Comparison of ENCODE assay signal across 8 cellular contexts in genomic region chr9:37747271-37747753, GRCh38. TPM values are rescaled to one million over a fixed set of nuclear protein-coding genes. Genes with fewer than 3 reads are reported as not detected.
DNase-seq lines count a peak whose midpoint lies in the region; ATAC-seq and TF ChIP-seq lines count a peak whose summit lies in the region.

No MANE protein-coding gene starts in this region.

- POLR2A ChIA-PET in SK-N-SH (lab: Yijun Ruan, JAX) = no interaction called here

- H2AFZ ChIP-seq in SK-N-SH (ENCODE audit: low read depth) = peak overlapping the region; percentile 31; the same call in 1 of the 2 replicates

- TF ChIP-seq CTCF in SK-N-SH (IDR thresholded peaks at IDR 0.05) (peak; percentile 93), left ventricle myocardium inferior (IDR thresholded peaks at IDR 0.05; ENCODE audit: borderline replicate concordance) (peak; percentile 94), retinal pigment epithelial cell (conservative IDR thresholded peaks at IDR 0.05; ENCODE audit: low read depth, low read length) (peak; percentile 97)

- H3K9me2 ChIP-seq in SK-N-SH = no peaks in the 10 kb centered on the region

- peaks cover 13% of the 10 kb centered on the region; the same call in 1 of the 2 replicates for H4K20me1 ChIP-seq in BLaER1
- H4K20me1 ChIP-seq in SK-N-SH (ENCODE audit: insufficient read depth) = no peaks in the 10 kb centered on the region

- H3K4me1 ChIP-seq in BLaER1 (peaks cover 38% of the 10 kb centered on the region), SK-N-SH (ENCODE audit: control insufficient read depth in 1 of 2, insufficient read depth in 2 of 2, low read depth in 1 of 2, low read length in 1 of 2) (no peaks in the 10 kb centered on the region; a peak in 2 of 4 replicates), left ventricle myocardium inferior (no peaks in the 10 kb centered on the region)

- ATAC-seq in GM18873 (IDR thresholded peaks at IDR 0.05; ENCODE audit: low FRiP score, unreplicated experiment) = no peak

- CTCF ChIA-PET in SK-N-SH (lab: Yijun Ruan, JAX) = interaction anchor here (0.8 to 1.8 kb wide), 7 partner anchors 10 to 164 kb away, joined by 3 to 5 read pairs (median 3); no protein-coding TSS in a partner anchor

- H3K4me3 ChIP-seq in BLaER1 (no peak overlapping the region), SK-N-SH (ENCODE audit: low read depth in 2 of 2, low read length in 1 of 2) (peak overlapping the region in 1 of 2 experiments; percentile 40; a peak in 1 of 4 replicates), left ventricle myocardium inferior (no peak overlapping the region), retinal pigment epithelial cell (ENCODE audit: low read length) (no peak overlapping the region)

- H3K27me3 ChIP-seq in BLaER1 (no peaks in the 10 kb centered on the region), SK-N-SH (ENCODE audit: insufficient read depth) (no peaks in the 10 kb centered on the region), left ventricle myocardium inferior (ENCODE audit: low read depth) (no peaks in the 10 kb centered on the region)

- DNase-seq in GM19238 (ENCODE audit: insufficient read length, low spot score) (peak; percentile 68), LHCN-M2 (ENCODE audit: low read depth) (peak; percentile 53), SK-N-SH (peak; percentile 89), left ventricle myocardium inferior (no peak), retinal pigment epithelial cell (ENCODE audit: low read depth) (peak; percentile 26)
- DNase-seq in activated naive CD8-positive, alpha-beta T cell treated with anti-CD3 and anti-CD28 coated beads, Interleukin-2, amount 50 U/mL, for 16 hours (ENCODE audit: low read depth, low spot score) = peak; percentile 18

- H3K4me2 ChIP-seq in BLaER1 (peak overlapping the region; percentile 79; the same call in 1 of the 2 replicates), SK-N-SH (no peak overlapping the region)

- H3F3A ChIP-seq in SK-N-SH (replicated peaks; ENCODE audit: insufficient read depth) = peaks cover 9% of the 10 kb centered on the region

- no peaks in the 10 kb centered on the region for H3K9me3 ChIP-seq in BLaER1
- H3K9me3 ChIP-seq in SK-N-SH = no peaks in the 10 kb centered on the region
- no peaks in the 10 kb centered on the region for H3K9me3 ChIP-seq in left ventricle myocardium inferior (replicated peaks)

- TF ChIP-seq RAD21 in SK-N-SH (IDR thresholded peaks at IDR 0.05; ENCODE audit: low read length) = peak; percentile 85

- H3K9ac ChIP-seq in BLaER1 (no peak overlapping the region), SK-N-SH (no peak overlapping the region)

- no peaks in the 10 kb centered on the region for H3K79me2 ChIP-seq in SK-N-SH (ENCODE audit: insufficient read depth)

- no peak overlapping the region for H3K27ac ChIP-seq in BLaER1
- no peak overlapping the region for H3K27ac ChIP-seq in SK-N-SH (ENCODE audit: low read depth in 2 of 2, low read length in 1 of 2)
- no peak overlapping the region for H3K27ac ChIP-seq in left ventricle myocardium inferior (replicated peaks)

- H3K36me3 ChIP-seq in BLaER1 = no peaks in the 10 kb centered on the region
- H3K36me3 ChIP-seq in SK-N-SH (replicated peaks in 1 of 2; ENCODE audit: control insufficient read depth in 1 of 2, insufficient read depth in 2 of 2, low read length in 1 of 2) = no peaks in the 10 kb centered on the region
- H3K36me3 ChIP-seq in left ventricle myocardium inferior = no peaks in the 10 kb centered on the region

- intact Hi-C loops in left ventricle myocardium inferior (cut with micrococcal nuclease) = no loop called here

- WGBS in SK-N-SH (ENCODE audit: low lambda C conversion rate) = 36% methylated on average over 3 of the region's 3 CpGs

- no peak for TF ChIP-seq EP300 in SK-N-SH (IDR thresholded peaks at IDR 0.05; ENCODE audit: borderline replicate concordance in 1 of 2, low read depth in 1 of 2, low read length in 1 of 2)

TF ChIP-seq in SK-N-SH, 30 proteins besides CTCF, POLR2A, EP300 and RAD21:
- TF ChIP-seq MXI1 (IDR thresholded peaks at IDR 0.05; ENCODE audit: low read depth, low read length) (peak; percentile 77), SMC3 (IDR thresholded peaks at IDR 0.05; ENCODE audit: low read depth, low read length) (peak; percentile 82), MAX (IDR thresholded peaks at IDR 0.05; ENCODE audit: low read depth) (peak; percentile 78), CHD2 (IDR thresholded peaks at IDR 0.05; ENCODE audit: low read length, partially characterized antibody) (no peak)

RNA-seq across cellular contexts. Expression of gene TRMT10B, which starts 6.3 kb away (rescaled TPM):
- 1.2 and 2.0 TPM in 2 replicates for total RNA-seq in LHCN-M2 (2014; rRNA removed)
- polyA plus RNA-seq in LHCN-M2 (2012) = 2.9 TPM
- polyA plus RNA-seq in SK-N-SH (2012; rRNA removed) = 7.3 and 8.4 TPM in 2 replicates
- 9.7 and 11.5 TPM in 2 replicates for polyA plus RNA-seq in SK-N-SH (2012; cell fraction: cytosol; rRNA removed)
- 7.7 and 12.5 TPM in 2 replicates for polyA plus RNA-seq in SK-N-SH (2012; cell fraction: nucleus; rRNA removed)
- 4.5 TPM for total RNA-seq in left ventricle myocardium inferior

RNA-seq across cellular contexts. Expression of gene EXOSC3, which starts 37.6 kb away (rescaled TPM):
- total RNA-seq in LHCN-M2 (2014; rRNA removed) (49.3 and 52.8 TPM in 2 replicates), left ventricle myocardium inferior (15.9 TPM)
- polyA plus RNA-seq in LHCN-M2 (2012) = 29.8 TPM
- polyA plus RNA-seq in SK-N-SH (2012; rRNA removed) = 44.0 and 53.6 TPM in 2 replicates
- polyA plus RNA-seq in SK-N-SH (2012; cell fraction: cytosol; rRNA removed) = 45.6 and 53.8 TPM in 2 replicates
- polyA plus RNA-seq in SK-N-SH (2012; cell fraction: nucleus; rRNA removed) = 41.5 and 70.7 TPM in 2 replicates

RNA-seq across cellular contexts. Expression of gene DCAF10, which starts 53.3 kb away (rescaled TPM):
- total RNA-seq in LHCN-M2 (2014; rRNA removed) (16.9 and 17.3 TPM in 2 replicates), left ventricle myocardium inferior (20.8 TPM)
- polyA plus RNA-seq in LHCN-M2 (2012) = 9.5 TPM
- polyA plus RNA-seq in SK-N-SH (2012; rRNA removed) = 11.8 and 19.2 TPM in 2 replicates
- polyA plus RNA-seq in SK-N-SH (2012; cell fraction: cytosol; rRNA removed) = 12.4 and 15.2 TPM in 2 replicates
- polyA plus RNA-seq in SK-N-SH (2012; cell fraction: nucleus; rRNA removed) = 18.0 and 21.8 TPM in 2 replicates
